Comparison of ENCODE assay signal across 28 cellular contexts in the genomic region with DNA sequence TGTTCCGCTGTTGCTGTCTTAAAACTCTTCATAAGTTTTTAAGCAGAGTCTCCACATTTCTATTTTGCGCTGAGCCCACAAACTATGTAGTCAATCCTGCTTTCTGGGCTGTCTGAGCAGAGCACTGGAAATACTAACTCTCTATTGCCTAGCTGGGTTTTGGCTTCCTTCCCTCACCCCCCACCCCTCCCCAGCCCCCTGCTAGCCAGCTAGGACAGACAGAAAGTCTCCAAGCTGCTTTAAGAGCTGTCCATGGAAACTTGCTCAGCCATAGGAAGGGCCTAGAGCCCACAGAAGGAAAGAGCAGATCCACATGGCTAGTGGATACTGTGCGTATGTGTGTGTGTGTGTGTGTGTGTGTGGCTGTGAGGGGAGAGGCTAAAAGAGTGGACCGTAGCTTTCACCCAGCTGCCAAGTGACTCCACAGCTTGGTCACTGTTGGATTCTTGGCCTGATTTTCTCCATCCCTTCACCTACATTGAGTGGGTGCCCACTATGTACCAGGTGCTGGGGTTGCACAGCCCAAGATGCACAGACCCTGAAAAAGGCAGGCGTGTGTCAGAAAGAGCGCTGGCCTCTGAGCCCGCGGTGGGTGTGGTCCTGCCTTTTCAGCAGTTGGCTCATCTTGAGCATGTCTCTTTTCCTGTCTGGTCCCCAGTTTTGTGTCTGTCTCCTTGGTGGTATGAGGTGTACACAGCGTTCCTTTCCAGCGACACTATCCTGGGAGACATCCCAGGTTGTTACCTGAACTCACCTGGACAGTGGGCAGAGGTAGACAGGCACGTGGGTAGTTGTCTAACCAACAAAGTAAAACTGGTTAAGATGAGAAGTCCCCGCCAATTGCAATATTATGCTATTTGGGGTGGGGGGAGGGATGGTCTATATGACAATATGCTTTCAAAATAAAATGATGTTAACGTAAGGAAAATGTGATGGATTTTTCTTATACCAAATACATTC. TPM values are rescaled to one million over a fixed set of nuclear protein-coding genes. Genes with fewer than 3 reads are reported as not detected.
DNase-seq lines count a peak whose midpoint lies in the region; ATAC-seq, FAIRE-seq and TF ChIP-seq lines count a peak whose summit lies in the region.
"Had no signal": no experiment of that assay in that cellular context is flagged by ENCODE, and none has a peak within 500 bp of the region (broad histone marks: within the 10 kb centered on the region; RNA-seq: fewer than 3 reads in every experiment).

No MANE protein-coding gene starts in this region.

- H3K9ac ChIP-seq in H9 (ENCODE audit: extremely low read depth, insufficient read length, low read length) = no peak overlapping the region
- H3K9ac ChIP-seq in H1 (replicated peaks in 1 of 4; ENCODE audit: extremely low read depth in 1 of 4, low read depth in 3 of 4, low read length in 3 of 4) = no peak overlapping the region
- H3K9ac ChIP-seq: GM23248 had no signal

- no peak for TF ChIP-seq RAD21 in H1 (IDR thresholded peaks at IDR 0.05 in 1 of 2, conservative IDR thresholded peaks at IDR 0.05 in 1 of 2; ENCODE audit: low read depth in 2 of 2, low read length in 2 of 2)

- H2BK120ac ChIP-seq in H9 (ENCODE audit: low read depth, low read length, poor library complexity, severe bottlenecking) (no peak overlapping the region), H1 (replicated peaks; ENCODE audit: low read depth, low read length) (no peak overlapping the region)

- H3K23ac ChIP-seq in H9 (ENCODE audit: insufficient read length, low read depth, low read length) (no peak overlapping the region), H1 (ENCODE audit: insufficient read length) (no peak overlapping the region)

- TF ChIP-seq EP300 in H1 (IDR thresholded peaks at IDR 0.05; ENCODE audit: borderline replicate concordance in 1 of 2, low read depth in 2 of 2, low read length in 2 of 2) = no peak

- CTCF ChIA-PET in H1 (lab: Charles Lee; ENCODE audit: partially characterized antibody) = interaction anchor here (1.2 kb wide), 1 partner anchor 18 kb away, joined by 3 read pairs; no protein-coding TSS in a partner anchor
- CTCF ChIA-PET in activated CD4-positive, alpha-beta memory T cell treated with anti-CD3 and anti-CD28 coated beads for 36 hours (lab: Charles Lee) = no interaction called here

- H3K79me1 ChIP-seq in H9 (ENCODE audit: insufficient read depth, low read depth, low read length, poor library complexity, severe bottlenecking) = no peaks in the 10 kb centered on the region
- no peaks in the 10 kb centered on the region for H3K79me1 ChIP-seq in H1 (ENCODE audit: low read depth, low read length)

- FAIRE-seq in H1 (lab: Jason Lieb, UNC) = no peak

- no peaks in the 10 kb centered on the region for H3K79me2 ChIP-seq in H9 (ENCODE audit: insufficient read depth, low read length)
- no peaks in the 10 kb centered on the region for H3K79me2 ChIP-seq in H1 (ENCODE audit: control insufficient read depth in 1 of 2, insufficient read depth in 2 of 2, low read length in 2 of 2)

- H3K56ac ChIP-seq in H9 (ENCODE audit: insufficient read length, low read depth, low read length) = no peak overlapping the region
- no peak overlapping the region for H3K56ac ChIP-seq in H1 (replicated peaks; ENCODE audit: insufficient read length, low read depth, low read length)

- H3K9me3 Mint-ChIP-seq in H9 = peaks cover 3 to 5% of the 10 kb centered on the region in 2 experiments; a peak in 4 of 5 replicates
- H3K9me3 Mint-ChIP-seq in neural crest cell = no peaks in the 10 kb centered on the region
- H3K9me3 Mint-ChIP-seq in mesothelial cell of epicardium = no peaks in the 10 kb centered on the region
- no peaks in the 10 kb centered on the region for H3K9me3 Mint-ChIP-seq in activated CD4-positive, alpha-beta memory T cell treated with anti-CD3 and anti-CD28 coated beads for 36 hours
- H3K9me3 Mint-ChIP-seq: activated naive CD4-positive, alpha-beta T cell treated with anti-CD3 and anti-CD28 coated beads, Interleukin-2, amount 50 U/mL, for 72 hours; activated T-helper 2 cell treated with anti-CD3 and anti-CD28 coated beads, Interferon-gamma antibody, Interleukin-2, Interleukin-4, amounts not matched to agents 10 μg/mL and 5 μg/mL and 100 μg/mL, durations not matched to agents 14 hours and 24 hours and 36 hours; T-helper 2 cell treated with Interferon-gamma antibody and Interleukin-4, amounts not matched to agents 5 μg/mL and 100 μg/mL, for 36 hours had no signal

- H3K4me1 Mint-ChIP-seq in H9 = peaks cover 51 to 73% of the 10 kb centered on the region in 2 experiments
- peaks cover 62% of the 10 kb centered on the region for H3K4me1 Mint-ChIP-seq in neural crest cell
- peaks cover 17% of the 10 kb centered on the region for H3K4me1 Mint-ChIP-seq in mesothelial cell of epicardium
- H3K4me1 Mint-ChIP-seq in activated CD4-positive, alpha-beta memory T cell treated with anti-CD3 and anti-CD28 coated beads for 36 hours (ENCODE audit: low read depth) = peaks cover 42% of the 10 kb centered on the region

- no peak overlapping the region for H3K4me3 ChIP-seq in H1 (ENCODE audit: extremely low read depth in 1 of 4, insufficient read depth in 2 of 4, low read depth in 3 of 4, low read length in 4 of 4)
- H3K4me3 ChIP-seq: ascending aorta, dorsolateral prefrontal cortex, GM23248, upper lobe of left lung had no signal

- H2BK15ac ChIP-seq in H9 (ENCODE audit: low read depth, low read length) (no peak overlapping the region), H1 (ENCODE audit: low read length) (0 out of 2 replicates have a peak overlapping the region, but pooled peaks have one; percentile 31)

- no peak overlapping the region for H2BK20ac ChIP-seq in H9 (ENCODE audit: low read depth, low read length, poor library complexity, severe bottlenecking)
- H2BK20ac ChIP-seq in H1 (ENCODE audit: low read length) = no peak overlapping the region

- POLR2A ChIA-PET in H1 (lab: Charles Lee; ENCODE audit: partially characterized antibody) = interaction anchor here (1.7 to 3.4 kb wide), 2 partner anchors 12 to 89 kb away, joined by 3 to 13 read pairs; no protein-coding TSS in a partner anchor
- POLR2A ChIA-PET in activated CD4-positive, alpha-beta memory T cell treated with anti-CD3 and anti-CD28 coated beads for 36 hours (lab: Charles Lee) = no interaction called here

- H3K4me2 ChIP-seq in H9 (ENCODE audit: insufficient read depth, insufficient read length, low read length) = peak overlapping the region; percentile 7
- H3K4me2 ChIP-seq in H1 (ENCODE audit: insufficient read depth in 1 of 2, low read depth in 2 of 2, low read length in 2 of 2) = peak overlapping the region in 1 of 2 experiments; percentile 17; a peak in 1 of 4 replicates

- no CpG with 5 or more reads among the region's 13 CpGs for WGBS in H9 (ENCODE audit: extremely low coverage, insufficient read length, low lambda C conversion rate)
- WGBS in H1 (ENCODE audit: extremely low coverage in 1 of 2, insufficient coverage in 1 of 2, insufficient read length in 1 of 2, insufficient replicate concordance in 2 of 2, low coverage in 1 of 2, low lambda C conversion rate in 2 of 2, missing lambda C conversion rate in 1 of 2), 2 experiments = 16% methylated on average over 12 of the region's 13 CpGs; no CpG with 5 or more reads in 1 of the 2 experiments

- no peak for TF ChIP-seq CTCF in H9 (conservative IDR thresholded peaks at IDR 0.05)
- TF ChIP-seq CTCF in H1 (IDR thresholded peaks at IDR 0.05; ENCODE audit: control extremely low read depth in 1 of 3, insufficient read depth in 1 of 3, low read depth in 1 of 3, low read length in 3 of 3) = no peak
- no peak for TF ChIP-seq CTCF in neural crest cell (conservative IDR thresholded peaks at IDR 0.05)
- no peak for TF ChIP-seq CTCF in mesothelial cell of epicardium (IDR thresholded peaks at IDR 0.05; ENCODE audit: unreplicated experiment)

- H3K4me1 ChIP-seq in H9 (ENCODE audit: insufficient read depth, low read length) = peaks cover 5% of the 10 kb centered on the region
- peaks cover 3 to 66% (median 32%) of the 10 kb centered on the region in 4 experiments for H3K4me1 ChIP-seq in H1 (replicated peaks in 1 of 4; ENCODE audit: control insufficient read depth in 3 of 4, insufficient read depth in 4 of 4, low read length in 3 of 4)

- no peak overlapping the region for H2BK12ac ChIP-seq in H9 (ENCODE audit: insufficient read length, low read depth, low read length)
- H2BK12ac ChIP-seq in H1 (ENCODE audit: low read depth, low read length) = peak overlapping the region; percentile 52; the same call in 1 of the 2 replicates

- H2AFZ ChIP-seq in H9 (ENCODE audit: low read length) (no peak overlapping the region), H1 (ENCODE audit: low read length) (no peak overlapping the region)
- H2AFZ ChIP-seq: GM23248 had no signal

- H3K18ac ChIP-seq in H9 (ENCODE audit: insufficient read length, low read depth, low read length) (no peak overlapping the region), H1 (ENCODE audit: extremely low read depth, low read length) (no peak overlapping the region)

- no peaks in the 10 kb centered on the region; a peak in 1 of 7 replicates for H3K36me3 Mint-ChIP-seq in H9 (ENCODE audit: insufficient read depth in 1 of 3, low read depth in 3 of 3)
- no peaks in the 10 kb centered on the region for H3K36me3 Mint-ChIP-seq in neural crest cell (ENCODE audit: low read depth)
- H3K36me3 Mint-ChIP-seq in mesothelial cell of epicardium = no peaks in the 10 kb centered on the region
- H3K36me3 Mint-ChIP-seq in activated CD4-positive, alpha-beta memory T cell treated with anti-CD3 and anti-CD28 coated beads for 36 hours = no peaks in the 10 kb centered on the region
- H3K36me3 Mint-ChIP-seq: CD4-positive, CD25-positive, alpha-beta regulatory T cell had no signal

- H4K91ac ChIP-seq in H9 (ENCODE audit: insufficient read length, low read depth, low read length) (no peak overlapping the region), H1 (replicated peaks; ENCODE audit: insufficient read length, low read length) (no peak overlapping the region)

- no peaks in the 10 kb centered on the region; a peak in 1 of 8 replicates for H3K36me3 ChIP-seq in H1 (ENCODE audit: control insufficient read depth in 2 of 4, insufficient read depth in 4 of 4, low read length in 3 of 4)
- H3K36me3 ChIP-seq: ascending aorta, upper lobe of left lung, WERI-Rb-1 had no signal

- H3K27me3 Mint-ChIP-seq in H9 (ENCODE audit: low read depth) = peaks cover 100% of the 10 kb centered on the region
- H3K27me3 Mint-ChIP-seq in neural crest cell (ENCODE audit: low read depth) = peaks cover 99% of the 10 kb centered on the region
- H3K27me3 Mint-ChIP-seq in mesothelial cell of epicardium (ENCODE audit: low read depth) = peaks cover 98% of the 10 kb centered on the region
- peaks cover 86% of the 10 kb centered on the region for H3K27me3 Mint-ChIP-seq in activated CD4-positive, alpha-beta memory T cell treated with anti-CD3 and anti-CD28 coated beads for 36 hours

- peak; percentile 30 for DNase-seq in ELF-1 (ENCODE audit: low read depth, low spot score)
- peak; percentile 47 for DNase-seq in H9
- DNase-seq in H1 (ENCODE audit: low read depth in 1 of 2, low spot score in 2 of 2) = no peak
- no peak for DNase-seq in neural crest cell (ENCODE audit: low read depth, low spot score)
- DNase-seq in UCSD-AML1 (lab: John Stamatoyannopoulos, UW; ENCODE audit: unreplicated experiment) = no peak
- DNase-seq in mesothelial cell of epicardium (ENCODE audit: low spot score in 2 of 2, unreplicated experiment in 2 of 2) = no peak
- no peak for DNase-seq in activated CD4-positive, alpha-beta memory T cell treated with anti-CD3 and anti-CD28 coated beads for 36 hours
- DNase-seq: activated CD4-positive, alpha-beta T cell treated with anti-CD3 and anti-CD28 coated beads, Interleukin-2, amount 50 U/mL, for 1 hour; activated CD8-positive, alpha-beta memory T cell treated with anti-CD3 and anti-CD28 coated beads, Interleukin-2, amount 50 U/mL, for 48 hours; CD4-positive, CD25-positive, alpha-beta regulatory T cell; dorsolateral prefrontal cortex; foreskin fibroblast; GM23248; left cardiac atrium; NCI-H1105 treated with DMSO at 0.1 percent for 48 hours; NCI-H2081 treated with DMSO at 0.1 percent for 48 hours; NCI-H345; posterior cingulate gyrus; upper lobe of left lung; WERI-Rb-1 had no signal

- no peak overlapping the region for H2AK5ac ChIP-seq in H9 (ENCODE audit: insufficient read length, low read length)
- peak overlapping the region; percentile 24; the same call in 1 of the 2 replicates for H2AK5ac ChIP-seq in H1 (ENCODE audit: low read depth, low read length)

- no peak overlapping the region for H4K5ac ChIP-seq in H9 (ENCODE audit: insufficient read length, low read depth, low read length)
- H4K5ac ChIP-seq in H1 (ENCODE audit: insufficient read length, low read depth, low read length) = no peak overlapping the region

- TF ChIP-seq POLR2A in H1 (IDR thresholded peaks at IDR 0.05; ENCODE audit: control extremely low read depth in 1 of 2, low read depth in 2 of 2, low read length in 2 of 2) = no peak

- H3K14ac ChIP-seq in H9 (ENCODE audit: insufficient read depth, low read length) (no peak overlapping the region), H1 (ENCODE audit: insufficient read length) (no peak overlapping the region)

- ATAC-seq in HG02610 (IDR thresholded peaks at IDR 0.05; ENCODE audit: unreplicated experiment) = no peak
- ATAC-seq: activated naive CD4-positive, alpha-beta T cell treated with anti-CD3 and anti-CD28 coated beads, Interleukin-2, amount 50 U/mL, for 72 hours had no signal

- H3K4me3 Mint-ChIP-seq in H9 (peak overlapping the region in 1 of 2 experiments; percentile 42; a peak in 2 of 5 replicates), neural crest cell (peak overlapping the region; percentile 57), mesothelial cell of epicardium (no peak overlapping the region)
- H3K4me3 Mint-ChIP-seq in activated CD4-positive, alpha-beta memory T cell treated with anti-CD3 and anti-CD28 coated beads for 36 hours = no peak overlapping the region

- H3K4ac ChIP-seq in H9 (ENCODE audit: low read depth, low read length) (no peak overlapping the region), H1 (replicated peaks; ENCODE audit: insufficient read length, low read depth, low read length) (no peak overlapping the region)

- H3K23me2 ChIP-seq in H9 (ENCODE audit: insufficient read length, low read depth, low read length, poor library complexity, severe bottlenecking) (peaks cover 5% of the 10 kb centered on the region), H1 (ENCODE audit: low read depth, low read length) (no peaks in the 10 kb centered on the region; the same call in 1 of the 2 replicates)

- no peak overlapping the region for H4K8ac ChIP-seq in H9 (replicated peaks; ENCODE audit: insufficient read length, low read depth, low read length)
- no peak overlapping the region for H4K8ac ChIP-seq in H1 (ENCODE audit: extremely low read depth, insufficient read depth, low read length)

- H2BK5ac ChIP-seq in H9 (ENCODE audit: insufficient read length, low read length) (no peak overlapping the region), H1 (ENCODE audit: low read depth, low read length) (no peak overlapping the region)

- H4K20me1 ChIP-seq in H9 (ENCODE audit: control insufficient read depth, insufficient read depth, insufficient read length) (peaks cover 3% of the 10 kb centered on the region), H1 (replicated peaks in 1 of 2; ENCODE audit: control insufficient read depth in 1 of 2, insufficient read depth in 2 of 2, low read length in 2 of 2) (peaks cover 32 to 38% of the 10 kb centered on the region in 2 experiments)

- H3K27ac ChIP-seq in H9 (ENCODE audit: insufficient read length, low read depth, low read length) = no peak overlapping the region
- H3K27ac ChIP-seq in H1 (ENCODE audit: low read depth, low read length) = no peak overlapping the region
- H3K27ac ChIP-seq: ascending aorta, dorsolateral prefrontal cortex, GM23248, upper lobe of left lung, WERI-Rb-1 had no signal

- H3K27ac Mint-ChIP-seq in H9 = no peak overlapping the region
- H3K27ac Mint-ChIP-seq in neural crest cell (ENCODE audit: unreplicated experiment) = no peak overlapping the region
- no peak overlapping the region for H3K27ac Mint-ChIP-seq in mesothelial cell of epicardium
- no peak overlapping the region for H3K27ac Mint-ChIP-seq in activated CD4-positive, alpha-beta memory T cell treated with anti-CD3 and anti-CD28 coated beads for 36 hours
- H3K27ac Mint-ChIP-seq: activated naive CD4-positive, alpha-beta T cell treated with anti-CD3 and anti-CD28 coated beads, Interleukin-2, amount 50 U/mL, for 72 hours; activated T-helper 2 cell treated with anti-CD3 and anti-CD28 coated beads, Interferon-gamma antibody, Interleukin-2, Interleukin-4, amounts not matched to agents 10 μg/mL and 5 μg/mL and 100 μg/mL, durations not matched to agents 14 hours and 24 hours and 36 hours; CD4-positive, CD25-positive, alpha-beta regulatory T cell; T-helper 2 cell treated with Interferon-gamma antibody and Interleukin-4, amounts not matched to agents 5 μg/mL and 100 μg/mL, for 36 hours had no signal

- peaks cover 97% of the 10 kb centered on the region for H3K27me3 ChIP-seq in H9 (ENCODE audit: insufficient read depth, low read length)
- H3K27me3 ChIP-seq in H1 (replicated peaks in 1 of 4; ENCODE audit: control insufficient read depth in 3 of 4, extremely low read depth in 1 of 4, insufficient read depth in 3 of 4, low read length in 3 of 4) = peaks cover 93 to 100% (median 99%) of the 10 kb centered on the region in 4 experiments

- intact Hi-C loops in activated CD4-positive, alpha-beta memory T cell treated with anti-CD3 and anti-CD28 coated beads for 36 hours (cut with micrococcal nuclease) = loop anchor here (5.0 to 10.0 kb wide), 2 partner anchors 1494 to 1928 kb away; no protein-coding TSS in a partner anchor

- no peak overlapping the region for H3T11ph ChIP-seq in H9 (ENCODE audit: low read length)

- no peaks in the 10 kb centered on the region for H3K9me3 ChIP-seq in H9 (ENCODE audit: control insufficient read depth, low read depth, low read length)
- no peaks in the 10 kb centered on the region for H3K9me3 ChIP-seq in H1 (ENCODE audit: insufficient read depth in 2 of 2, low read depth in 1 of 2, low read length in 1 of 2)
- H3K9me3 ChIP-seq: ascending aorta, upper lobe of left lung had no signal

RNA-seq across cellular contexts. Expression of a gene that starts 5.4 kb away (rescaled TPM):
- total RNA-seq in H9 (2021) (0.29 and 0.81 TPM in 2 replicates), neural crest cell (4.5 and 5.0 TPM in 2 replicates), mesothelial cell of epicardium (0.27 to 0.76 TPM (median 0.27 TPM) in 3 replicates)
- not detected in 2 replicates for total RNA-seq in H1 (2021; fragmentation: NEBNext Ultra II Directional; extraction: Animal tissue kit (Norgen Biotek cat#: 25700))
- 0.13 TPM in 1 of 2 replicates, not detected in the other for polyA plus RNA-seq in H1 (2011; rRNA removed)
- not detected for polyA plus RNA-seq in H1 (2011; cell fraction: cytosol; rRNA removed)
- 0.21 TPM for polyA plus RNA-seq in H1 (2011; cell fraction: nucleus; rRNA removed)
- 0.11 TPM in 1 of 4 replicates, not detected in the others for polyA plus RNA-seq in H1 (2012, experiment 1 of 2)
- 0.09 TPM for polyA plus RNA-seq in H1 (2012, experiment 2 of 2)
- polyA plus RNA-seq in H1 (2013, experiment 1 of 2) = 0.12 TPM
- polyA plus RNA-seq in H1 (2013, experiment 2 of 2) = not detected
- 0.09 TPM in 1 of 2 replicates, not detected in the other for polyA minus RNA-seq in H1 (2011; rRNA and poly(A)+ RNA removed)
- not detected for polyA minus RNA-seq in H1 (2011; cell fraction: cytosol; rRNA and poly(A)+ RNA removed)
- 1.5 TPM for polyA minus RNA-seq in H1 (2011; cell fraction: nucleus; rRNA and poly(A)+ RNA removed)
- total RNA-seq in activated CD4-positive, alpha-beta memory T cell treated with anti-CD3 and anti-CD28 coated beads for 36 hours = not detected
- total RNA-seq: activated T-helper 2 cell treated with anti-CD3 and anti-CD28 coated beads, Interferon-gamma antibody, Interleukin-2, Interleukin-4, amounts not matched to agents 10 μg/mL and 5 μg/mL and 100 μg/mL, durations not matched to agents 14 hours and 24 hours and 36 hours; ascending aorta; CD4-positive, CD25-positive, alpha-beta regulatory T cell; dorsolateral prefrontal cortex; epithelial cell of proximal tubule; GM23248; OCI-LY7; upper lobe of left lung had no signal
- polyA plus RNA-seq: CD4-positive, CD25-positive, alpha-beta regulatory T cell; GM23248; neural cell had no signal

Comparison
In these comparisons a context has a peak if more than half of its experiments do, and no peak if none do; other contexts are left out.
1. DNase-seq: peak in ELF-1 (single experiment) and H9 (single experiment); none in H1 (0 of 2), neural crest cell (single experiment), UCSD-AML1 (single experiment), mesothelial cell of epicardium (0 of 2) and activated CD4-positive, alpha-beta memory T cell treated with anti-CD3 and anti-CD28 coated beads for 36 hours (single experiment).